Comparison of ENCODE assay signal across 32 cellular contexts in genomic region chr4:109750652-109751244, GRCh38. TPM values are rescaled to one million over a fixed set of nuclear protein-coding genes. Genes with fewer than 3 reads are reported as not detected.
"Had no signal": no experiment of that assay in that cellular context is flagged by ENCODE, and none has a peak within 500 bp of the region (broad histone marks: within the 10 kb centered on the region; RNA-seq: fewer than 3 reads in every experiment).

No MANE protein-coding gene starts in this region.

- H3K4me1 Mint-ChIP-seq: activated B cell treated with CpG ODN at 0.5 μM for 24 hours; activated CD4-positive, alpha-beta memory T cell treated with anti-CD3 and anti-CD28 coated beads, Interleukin-2, amount 10 ng/mL, durations not matched to agents 7 days and 5 days; activated naive CD4-positive, alpha-beta T cell treated with anti-CD3 and anti-CD28 coated beads, Interleukin-2, amount 10 ng/mL, durations not matched to agents 7 days and 5 days; activated naive CD8-positive, alpha-beta T cell treated with anti-CD3 and anti-CD28 coated beads, Interleukin-2, amount 10 ng/mL, durations not matched to agents 7 days and 5 days; brain had no signal

- H3K27me3 Mint-ChIP-seq: activated T-cell treated with anti-CD3 and anti-CD28 coated beads, Interleukin-2, amount 50 U/mL, for 24 hours had no signal

- H3K36me3 ChIP-seq: ascending aorta, breast epithelium, cardiac muscle cell, colonic mucosa, gastroesophageal sphincter, WERI-Rb-1 had no signal

- DNase-seq: activated B cell treated with CpG ODN at 0.5 μM for 24 hours; activated CD4-positive, alpha-beta memory T cell treated with anti-CD3 and anti-CD28 coated beads, Interleukin-2, amount 10 ng/mL, durations not matched to agents 7 days and 5 days; activated CD4-positive, alpha-beta T cell treated with anti-CD3 and anti-CD28 coated beads for 48 hours; activated CD8-positive, alpha-beta memory T cell treated with anti-CD3 and anti-CD28 coated beads, Interleukin-2, amount 50 U/mL, for 48 hours; activated gamma-delta T cell; activated naive CD4-positive, alpha-beta T cell; activated naive CD4-positive, alpha-beta T cell treated with anti-CD3 and anti-CD28 coated beads, Interleukin-2, amount 10 ng/mL, durations not matched to agents 7 days and 5 days; activated naive CD8-positive, alpha-beta T cell treated with anti-CD3 and anti-CD28 coated beads, Interleukin-2, amount 10 ng/mL, durations not matched to agents 7 days and 5 days; activated T-cell treated with anti-CD3 and anti-CD28 coated beads for 4 hours; activated T-cell treated with anti-CD3 and anti-CD28 coated beads, Interleukin-2, amount 50 U/mL, for 24 hours; activated T-cell treated with anti-CD3 and anti-CD28 coated beads, Interleukin-2, amount 50 U/mL, for 72 hours; central memory CD4-positive, alpha-beta T cell; cerebellar nuclear complex; colonic mucosa; effector CD8-positive, alpha-beta T cell; esophagus squamous epithelium; foreskin melanocyte; heart right ventricle; T-helper 17 cell; T1000; WERI-Rb-1 had no signal

- H3K9me3 ChIP-seq: ascending aorta, breast epithelium, colonic mucosa, esophagus squamous epithelium, gastroesophageal sphincter, heart right ventricle had no signal

- H3K27me3 ChIP-seq: ascending aorta, breast epithelium, cardiac muscle cell, colonic mucosa, esophagus squamous epithelium, heart right ventricle had no signal

- H3K4me3 ChIP-seq: ascending aorta, breast epithelium, cardiac muscle cell, colonic mucosa, esophagus squamous epithelium, gastroesophageal sphincter, heart right ventricle had no signal

- H3K4me1 ChIP-seq: ascending aorta, breast epithelium, colonic mucosa, esophagus squamous epithelium, gastroesophageal sphincter, heart right ventricle had no signal

- H3K27ac Mint-ChIP-seq: activated B cell treated with CpG ODN at 0.5 μM for 24 hours; activated CD4-positive, alpha-beta memory T cell treated with anti-CD3 and anti-CD28 coated beads, Interleukin-2, amount 10 ng/mL, durations not matched to agents 7 days and 5 days; activated naive CD4-positive, alpha-beta T cell treated with anti-CD3 and anti-CD28 coated beads, Interleukin-2, amount 10 ng/mL, durations not matched to agents 7 days and 5 days; activated naive CD4-positive, alpha-beta T cell treated with anti-CD3 and anti-CD28 coated beads, Interleukin-2, amount 50 U/mL, for 72 hours; activated naive CD8-positive, alpha-beta T cell treated with anti-CD3 and anti-CD28 coated beads, Interleukin-2, amount 10 ng/mL, durations not matched to agents 7 days and 5 days; activated T-cell treated with anti-CD3 and anti-CD28 coated beads, Interleukin-2, amount 50 U/mL, for 24 hours; activated T-cell treated with anti-CD3 and anti-CD28 coated beads, Interleukin-2, amount 50 U/mL, for 72 hours; brain; T-helper 17 cell; T-helper 2 cell treated with Interferon-gamma antibody and Interleukin-4, amounts not matched to agents 5 μg/mL and 100 μg/mL, for 36 hours had no signal

- ATAC-seq: activated CD4-positive, CD25-positive, alpha-beta regulatory T cell treated with anti-CD3 and anti-CD28 coated beads, Interleukin-2, amount 50 U/mL, for 24 hours; activated naive CD4-positive, alpha-beta T cell treated with anti-CD3 and anti-CD28 coated beads, Interleukin-2, amount 50 U/mL, for 72 hours; activated T-cell treated with anti-CD3 and anti-CD28 coated beads, Interleukin-2, amount 50 U/mL, for 72 hours; gastroesophageal sphincter; heart right ventricle; T-helper 17 cell had no signal

- H3K4me3 Mint-ChIP-seq: activated B cell treated with CpG ODN at 0.5 μM for 24 hours; activated CD4-positive, alpha-beta memory T cell treated with anti-CD3 and anti-CD28 coated beads, Interleukin-2, amount 10 ng/mL, durations not matched to agents 7 days and 5 days; activated naive CD4-positive, alpha-beta T cell treated with anti-CD3 and anti-CD28 coated beads, Interleukin-2, amount 10 ng/mL, durations not matched to agents 7 days and 5 days; activated naive CD8-positive, alpha-beta T cell treated with anti-CD3 and anti-CD28 coated beads, Interleukin-2, amount 10 ng/mL, durations not matched to agents 7 days and 5 days; activated T-cell treated with anti-CD3 and anti-CD28 coated beads, Interleukin-2, amount 50 U/mL, for 24 hours; activated T-cell treated with anti-CD3 and anti-CD28 coated beads, Interleukin-2, amount 50 U/mL, for 72 hours; brain; T-helper 17 cell; T-helper 2 cell treated with Interferon-gamma antibody and Interleukin-4, amounts not matched to agents 5 μg/mL and 100 μg/mL, for 36 hours had no signal

- H3K36me3 Mint-ChIP-seq: activated naive CD4-positive, alpha-beta T cell treated with anti-CD3 and anti-CD28 coated beads, Interleukin-2, amount 10 ng/mL, durations not matched to agents 7 days and 5 days; activated naive CD4-positive, alpha-beta T cell treated with anti-CD3 and anti-CD28 coated beads, Interleukin-2, amount 50 U/mL, for 72 hours; activated naive CD8-positive, alpha-beta T cell treated with anti-CD3 and anti-CD28 coated beads, Interleukin-2, amount 10 ng/mL, durations not matched to agents 7 days and 5 days; brain had no signal

- FAIRE-seq: endometrium, endothelial cell of umbilical vein had no signal

- H3K9me3 Mint-ChIP-seq: activated B cell treated with CpG ODN at 0.5 μM for 24 hours; activated CD4-positive, alpha-beta memory T cell treated with anti-CD3 and anti-CD28 coated beads, Interleukin-2, amount 10 ng/mL, durations not matched to agents 7 days and 5 days; activated naive CD4-positive, alpha-beta T cell treated with anti-CD3 and anti-CD28 coated beads, Interleukin-2, amount 10 ng/mL, durations not matched to agents 7 days and 5 days; activated naive CD4-positive, alpha-beta T cell treated with anti-CD3 and anti-CD28 coated beads, Interleukin-2, amount 50 U/mL, for 72 hours; activated naive CD8-positive, alpha-beta T cell treated with anti-CD3 and anti-CD28 coated beads, Interleukin-2, amount 10 ng/mL, durations not matched to agents 7 days and 5 days; activated T-cell treated with anti-CD3 and anti-CD28 coated beads, Interleukin-2, amount 50 U/mL, for 24 hours; activated T-cell treated with anti-CD3 and anti-CD28 coated beads, Interleukin-2, amount 50 U/mL, for 72 hours; brain; T-helper 2 cell treated with Interferon-gamma antibody and Interleukin-4, amounts not matched to agents 5 μg/mL and 100 μg/mL, for 36 hours had no signal

- H3K27ac ChIP-seq: ascending aorta, breast epithelium, cardiac muscle cell, colonic mucosa, epithelial cell of prostate, esophagus squamous epithelium, gastroesophageal sphincter, heart right ventricle, WERI-Rb-1 had no signal

RNA-seq across cellular contexts. Expression of gene CASP6, which starts 47.5 kb away (rescaled TPM):
- total RNA-seq: ascending aorta had no signal

RNA-seq across cellular contexts. Expression of gene CFI, which starts 51.1 kb away (rescaled TPM):
- total RNA-seq: activated B cell treated with CpG ODN at 0.5 μM for 24 hours; activated naive CD4-positive, alpha-beta T cell treated with anti-CD3 and anti-CD28 coated beads, Interleukin-2, amount 50 U/mL, for 72 hours; activated naive CD8-positive, alpha-beta T cell treated with anti-CD3 and anti-CD28 coated beads, Interleukin-2, amount 10 ng/mL, durations not matched to agents 7 days and 5 days; T-helper 17 cell had no signal
